2 cellular contexts compared by ENCODE assay signal in genomic region chr9:136192289-136193126, GRCh38.
TF ChIP-seq lines count a peak whose summit lies in the region.

No MANE protein-coding gene starts in this region.

TF ChIP-seq in Ishikawa, 13 proteins besides CTCF, POLR2A, EP300 and RAD21:
- TF ChIP-seq ZBTB7A (IDR thresholded peaks at IDR 0.05; ENCODE audit: low read depth) (0 out of 2 replicates have a peak, but pooled peaks have one; percentile 27), MAX (IDR thresholded peaks at IDR 0.05) (no peak), TCF12 (IDR thresholded peaks at IDR 0.05; ENCODE audit: low read depth) (no peak)

TF ChIP-seq in GM12878, 131 proteins besides CTCF, POLR2A, EP300 and RAD21:
- TF ChIP-seq SUZ12 (IDR thresholded peaks at IDR 0.05; ENCODE audit: unreplicated experiment): peak; percentile 9
- TF ChIP-seq ESRRA (IDR thresholded peaks at IDR 0.05; ENCODE audit: low read length): no peak
